ENCODE assay signal across 12 cellular contexts in genomic region chr9:89446440-89447310, GRCh38. TPM values are rescaled to one million over a fixed set of nuclear protein-coding genes. Genes with fewer than 3 reads are reported as not detected.
A peak's percentile ranks its signal among the peaks of the same experiment; 100 is the strongest.
DNase-seq lines count a peak whose midpoint lies in the region; ATAC-seq and TF ChIP-seq lines count a peak whose summit lies in the region.
"Had no signal": no experiment of that assay in that cellular context is flagged by ENCODE, and none has a peak within 500 bp of the region (broad histone marks: within the 10 kb centered on the region; RNA-seq: fewer than 3 reads in every experiment).

No MANE protein-coding gene starts in this region.

- no peak for TF ChIP-seq RAD21 in neural cell (conservative IDR thresholded peaks at IDR 0.05)

- 93 to 99% methylated on average over 14 to 20 of the region's 20 CpGs for WGBS in body of pancreas, 2 donors
- WGBS in lower leg skin, 2 donors, result 91 to 97% methylated on average over 18 to 20 of the region's 20 CpGs

- H3K27me3 ChIP-seq in CD4-positive, alpha-beta T cell (ENCODE audit: control insufficient read depth, insufficient read depth, low read length), result no peaks in the 10 kb centered on the region
- H3K27me3 ChIP-seq in H7 (ENCODE audit: control insufficient read depth, insufficient read depth, low read length) (no peaks in the 10 kb centered on the region), neural cell (ENCODE audit: insufficient read depth, low read depth, low read length) (no peaks in the 10 kb centered on the region), body of pancreas (no peaks in the 10 kb centered on the region)
- H3K27me3 ChIP-seq: SJSA1 had no signal

- H4K20me1 ChIP-seq in neural cell (ENCODE audit: insufficient read depth), result no peaks in the 10 kb centered on the region

- peak overlapping the region; percentile 43 for H3K4me3 Mint-ChIP-seq in CD4-positive, alpha-beta T cell
- H3K4me3 Mint-ChIP-seq: activated B cell treated with CpG ODN at 0.5 μM for 24 hours had no signal

- CTCF ChIA-PET in CD4-positive, alpha-beta T cell (lab: Charles Lee), result interaction anchor here (2.6 kb wide), 1 partner anchor 17 kb away, joined by 15 read pairs; no protein-coding TSS in a partner anchor

- no peak overlapping the region for H3K4me3 ChIP-seq in H7 (ENCODE audit: insufficient read depth, low read depth, low read length)
- H3K4me3 ChIP-seq in neural cell (ENCODE audit: low read length), result no peak overlapping the region
- no peak overlapping the region for H3K4me3 ChIP-seq in body of pancreas
- no peak overlapping the region for H3K4me3 ChIP-seq in lower leg skin (ENCODE audit: low read depth, poor library complexity, severe bottlenecking)
- H3K4me3 ChIP-seq: SJSA1 had no signal

- no peaks in the 10 kb centered on the region for H3K27me3 Mint-ChIP-seq in CD4-positive, alpha-beta T cell
- H3K27me3 Mint-ChIP-seq: activated B cell treated with CpG ODN at 0.5 μM for 24 hours had no signal

- no peaks in the 10 kb centered on the region for H3F3A ChIP-seq in neural cell (ENCODE audit: insufficient read depth, low read length, poor library complexity, severe bottlenecking)

- H3K27ac ChIP-seq in CD4-positive, alpha-beta T cell (ENCODE audit: low read depth, low read length), result peak overlapping the region; percentile 66
- peak overlapping the region; percentile 92 for H3K27ac ChIP-seq in caudate nucleus (ENCODE audit: low read depth, low read length)
- H3K27ac ChIP-seq in neural cell (ENCODE audit: low read length), result peak overlapping the region; percentile 84
- no peak overlapping the region for H3K27ac ChIP-seq in body of pancreas
- H3K27ac ChIP-seq: C4-2B, epithelial cell of prostate, SJSA1 had no signal

- H3K79me2 ChIP-seq in neural cell (replicated peaks; ENCODE audit: insufficient read depth, low read length), result peaks cover 25% of the 10 kb centered on the region

- no peak for TF ChIP-seq EP300 in neural cell (conservative IDR thresholded peaks at IDR 0.05; ENCODE audit: poor library complexity, severe bottlenecking)

- H3K9me3 ChIP-seq in CD4-positive, alpha-beta T cell (ENCODE audit: control insufficient read depth, low read length), result no peaks in the 10 kb centered on the region
- no peaks in the 10 kb centered on the region for H3K9me3 ChIP-seq in neural cell (ENCODE audit: low read length)
- no peaks in the 10 kb centered on the region for H3K9me3 ChIP-seq in body of pancreas
- H3K9me3 ChIP-seq: SJSA1 had no signal

- intact Hi-C loops in CD4-positive, alpha-beta T cell (cut with DNase I, micrococcal nuclease), result no loop called here
- intact Hi-C loops in body of pancreas (cut with DNase I) (no loop called here), lower leg skin (cut with DNase I; ENCODE audit: low total_unique reads) (no loop called here)

- POLR2A ChIA-PET in CD4-positive, alpha-beta T cell (lab: Charles Lee), result no interaction called here

- no peak for TF ChIP-seq CTCF in CD4-positive, alpha-beta T cell (IDR thresholded peaks at IDR 0.05)
- no peak for TF ChIP-seq CTCF in neural cell (IDR thresholded peaks at IDR 0.05; ENCODE audit: poor library complexity, severe bottlenecking)
- TF ChIP-seq CTCF in body of pancreas (IDR thresholded peaks at IDR 0.05), result no peak
- no peak for TF ChIP-seq CTCF in lower leg skin (IDR thresholded peaks at IDR 0.05)

- peaks cover 85% of the 10 kb centered on the region for H3K36me3 Mint-ChIP-seq in CD4-positive, alpha-beta T cell (ENCODE audit: low read depth)

- H3K27ac Mint-ChIP-seq in CD4-positive, alpha-beta T cell, result peak overlapping the region; percentile 96

- H3K9ac ChIP-seq in neural cell (ENCODE audit: low read length), result no peak overlapping the region

- no peaks in the 10 kb centered on the region for H3K4me1 ChIP-seq in body of pancreas

- H3K9me2 ChIP-seq in neural cell (ENCODE audit: insufficient read depth, low read length), result no peaks in the 10 kb centered on the region

- no peak overlapping the region for H2AFZ ChIP-seq in neural cell (ENCODE audit: low read depth, low read length)

- TF ChIP-seq POLR2A in body of pancreas (IDR thresholded peaks at IDR 0.05) (no peak), lower leg skin (IDR thresholded peaks at IDR 0.05) (no peak)

- peaks cover 89% of the 10 kb centered on the region for H3K4me1 Mint-ChIP-seq in CD4-positive, alpha-beta T cell (ENCODE audit: low read depth)

- H3K9me3 Mint-ChIP-seq in CD4-positive, alpha-beta T cell, result no peaks in the 10 kb centered on the region
- H3K9me3 Mint-ChIP-seq: activated B cell treated with CpG ODN at 0.5 μM for 24 hours had no signal

- DNase-seq in CD4-positive, alpha-beta T cell, result no peak
- DNase-seq in H7, result peak; percentile 54
- DNase-seq in caudate nucleus (lab: John Stamatoyannopoulos, UW), result no peak
- no peak for DNase-seq in NCI-H2107 (lab: John Stamatoyannopoulos, UW)
- DNase-seq in body of pancreas, result no peak
- no peak for DNase-seq in lower leg skin (ENCODE audit: low spot score in 2 of 2)
- DNase-seq: activated B cell treated with CpG ODN at 0.5 μM for 24 hours, NCI-H1092 had no signal

- no peak for ATAC-seq in CD4-positive, alpha-beta T cell (ENCODE audit: poor library complexity)
- ATAC-seq in body of pancreas, result no peak

- H3K4me2 ChIP-seq in neural cell (ENCODE audit: low read length), result no peak overlapping the region

- H3K36me3 ChIP-seq in H7 (replicated peaks; ENCODE audit: control insufficient read depth, insufficient read depth, low read length), result no peaks in the 10 kb centered on the region
- no peaks in the 10 kb centered on the region for H3K36me3 ChIP-seq in neural cell (ENCODE audit: insufficient read depth, low read length)
- H3K36me3 ChIP-seq in body of pancreas (replicated peaks in 1 of 2; ENCODE audit: insufficient read depth in 1 of 2, low read depth in 2 of 2), result no peaks in the 10 kb centered on the region
- H3K36me3 ChIP-seq: SJSA1 had no signal

TF ChIP-seq in neural cell, 6 proteins besides CTCF, POLR2A, EP300 and RAD21:
- TF ChIP-seq, protein P1, sequence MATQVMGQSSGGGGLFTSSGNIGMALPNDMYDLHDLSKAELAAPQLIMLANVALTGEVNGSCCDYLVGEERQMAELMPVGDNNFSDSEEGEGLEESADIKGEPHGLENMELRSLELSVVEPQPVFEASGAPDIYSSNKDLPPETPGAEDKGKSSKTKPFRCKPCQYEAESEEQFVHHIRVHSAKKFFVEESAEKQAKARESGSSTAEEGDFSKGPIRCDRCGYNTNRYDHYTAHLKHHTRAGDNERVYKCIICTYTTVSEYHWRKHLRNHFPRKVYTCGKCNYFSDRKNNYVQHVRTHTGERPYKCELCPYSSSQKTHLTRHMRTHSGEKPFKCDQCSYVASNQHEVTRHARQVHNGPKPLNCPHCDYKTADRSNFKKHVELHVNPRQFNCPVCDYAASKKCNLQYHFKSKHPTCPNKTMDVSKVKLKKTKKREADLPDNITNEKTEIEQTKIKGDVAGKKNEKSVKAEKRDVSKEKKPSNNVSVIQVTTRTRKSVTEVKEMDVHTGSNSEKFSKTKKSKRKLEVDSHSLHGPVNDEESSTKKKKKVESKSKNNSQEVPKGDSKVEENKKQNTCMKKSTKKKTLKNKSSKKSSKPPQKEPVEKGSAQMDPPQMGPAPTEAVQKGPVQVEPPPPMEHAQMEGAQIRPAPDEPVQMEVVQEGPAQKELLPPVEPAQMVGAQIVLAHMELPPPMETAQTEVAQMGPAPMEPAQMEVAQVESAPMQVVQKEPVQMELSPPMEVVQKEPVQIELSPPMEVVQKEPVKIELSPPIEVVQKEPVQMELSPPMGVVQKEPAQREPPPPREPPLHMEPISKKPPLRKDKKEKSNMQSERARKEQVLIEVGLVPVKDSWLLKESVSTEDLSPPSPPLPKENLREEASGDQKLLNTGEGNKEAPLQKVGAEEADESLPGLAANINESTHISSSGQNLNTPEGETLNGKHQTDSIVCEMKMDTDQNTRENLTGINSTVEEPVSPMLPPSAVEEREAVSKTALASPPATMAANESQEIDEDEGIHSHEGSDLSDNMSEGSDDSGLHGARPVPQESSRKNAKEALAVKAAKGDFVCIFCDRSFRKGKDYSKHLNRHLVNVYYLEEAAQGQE (IDR thresholded peaks at IDR 0.05; ENCODE audit: borderline replicate concordance), result no peak
- TF ChIP-seq EZH2 (IDR thresholded peaks at IDR 0.05; ENCODE audit: borderline replicate concordance, insufficient read depth, low read length, poor library complexity, severe bottlenecking) (no peak), POLR2AphosphoS5 (IDR thresholded peaks at IDR 0.05) (no peak), MXI1 (conservative IDR thresholded peaks at IDR 0.05; ENCODE audit: poor library complexity, severe bottlenecking) (no peak), SMC3 (conservative IDR thresholded peaks at IDR 0.05; ENCODE audit: poor library complexity) (no peak), TAF1 (IDR thresholded peaks at IDR 0.05; ENCODE audit: low read depth) (no peak)
TF ChIP-seq in neural cell: peak in this region for 0.

RNA-seq across cellular contexts. Expression of gene SEMA4D, which starts 51.2 kb away (rescaled TPM):
- total RNA-seq in CD4-positive, alpha-beta T cell, result 100 to 1,000 TPM; 399 to 430 TPM
- total RNA-seq in H7 (2014; rRNA removed; shearing (Covaris generic)), result 17.0 and 23.6 TPM in 2 replicates
- 34.0 and 40.9 TPM in 2 replicates for polyA plus RNA-seq in neural cell
- 47.5 and 67.0 TPM in 2 replicates for polyA minus RNA-seq in neural cell
- total RNA-seq in body of pancreas (10 to 100 TPM; 15.6 to 18.1 TPM), lower leg skin (10 to 100 TPM; 31.1 to 59.2 (median 42.1) TPM)

Comparison
In these comparisons a context has a peak if more than half of its experiments do, and no peak if none do; other contexts are left out.
1. H3K27ac ChIP-seq: peak in CD4-positive, alpha-beta T cell (single experiment), caudate nucleus (single experiment) and neural cell (single experiment); none in body of pancreas (0 of 4).
2. RNA of gene SEMA4D, which starts 51.2 kb away (total RNA-seq): 399 to 430 TPM in CD4-positive, alpha-beta T cell; 31.1 to 59.2 TPM in lower leg skin, 15.6 to 18.1 TPM in body of pancreas and 17.0 to 23.6 TPM in H7; every median in the first group is over 4 times any median in the second.